ENCODE assay signal across 24 cellular contexts in the genomic region with DNA sequence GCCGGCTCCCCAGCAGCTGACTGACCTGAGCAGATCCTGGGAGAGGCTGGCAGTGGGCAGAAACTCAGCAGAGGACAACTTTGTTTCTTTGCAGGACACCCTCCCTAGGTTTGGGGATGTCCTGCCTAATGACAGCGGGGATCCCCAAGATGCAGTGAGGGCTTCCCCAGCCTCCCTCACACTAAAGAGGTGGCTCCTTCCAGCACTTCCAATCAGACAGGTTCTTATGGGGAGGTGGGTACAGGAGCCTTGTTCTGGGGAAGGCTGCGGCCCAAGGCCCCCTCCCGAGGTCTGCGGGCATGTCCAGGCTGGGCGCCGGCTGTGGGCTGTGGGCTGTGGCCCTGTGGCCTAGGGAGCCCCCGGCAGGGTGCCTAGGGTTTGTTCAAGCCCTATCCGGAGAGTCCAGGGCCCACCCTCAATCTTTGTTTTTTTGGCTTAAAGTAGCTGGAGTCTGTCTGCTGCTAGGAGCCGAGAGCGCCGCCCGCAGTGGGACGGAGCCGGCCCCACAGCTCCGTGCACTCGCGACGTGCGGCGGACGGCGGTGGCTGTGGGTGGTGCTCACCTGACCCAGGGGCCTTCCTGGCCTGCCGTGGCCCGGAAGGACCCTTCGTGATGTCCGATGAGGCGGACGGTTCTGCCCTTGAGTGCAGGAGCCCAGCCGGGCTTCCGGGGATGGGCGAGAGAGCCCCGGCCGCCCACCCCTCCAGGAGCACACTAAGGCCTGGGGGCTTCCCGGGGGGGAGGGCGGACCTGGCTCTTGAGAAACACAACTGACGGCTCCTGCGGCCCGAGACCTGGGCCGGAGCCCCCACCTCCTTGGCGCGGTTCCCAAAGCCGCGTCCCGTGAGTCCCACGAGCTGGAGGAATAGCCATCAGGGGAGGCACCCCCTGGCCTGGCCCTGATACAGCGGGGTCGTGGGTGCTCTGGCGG. TPM values are rescaled to one million over a fixed set of nuclear protein-coding genes. Genes with fewer than 3 reads are reported as not detected.
A peak's percentile ranks its signal among the peaks of the same experiment; 100 is the strongest.
DNase-seq lines count a peak whose midpoint lies in the region; ATAC-seq and TF ChIP-seq lines count a peak whose summit lies in the region.
"Had no signal": no experiment of that assay in that cellular context is flagged by ENCODE, and none has a peak within 500 bp of the region (broad histone marks: within the 10 kb centered on the region; RNA-seq: fewer than 3 reads in every experiment).

No MANE protein-coding gene starts in this region.

- no peaks in the 10 kb centered on the region for H3K9me3 ChIP-seq in RWPE2 (ENCODE audit: severe bottlenecking)
- no peaks in the 10 kb centered on the region for H3K9me3 ChIP-seq in right lobe of liver
- no peaks in the 10 kb centered on the region for H3K9me3 ChIP-seq in skeletal muscle satellite cell (replicated peaks; ENCODE audit: low read length)
- H3K9me3 ChIP-seq in CD4-positive, alpha-beta memory T cell (ENCODE audit: control insufficient read depth in 1 of 2, low read length in 2 of 2): no peaks in the 10 kb centered on the region
- H3K9me3 ChIP-seq in CD4-positive, alpha-beta T cell (ENCODE audit: control insufficient read depth, low read length): no peaks in the 10 kb centered on the region
- H3K9me3 ChIP-seq: adrenal gland, colonic mucosa, psoas muscle had no signal

- peaks cover 4% of the 10 kb centered on the region; the same call in 2 of the 3 replicates for H3K36me3 Mint-ChIP-seq in GM23338 (ENCODE audit: low read depth)
- H3K36me3 Mint-ChIP-seq in CD4-positive, alpha-beta memory T cell: no peaks in the 10 kb centered on the region
- no peaks in the 10 kb centered on the region for H3K36me3 Mint-ChIP-seq in CD4-positive, alpha-beta T cell (ENCODE audit: low read depth)
- H3K36me3 Mint-ChIP-seq: neural progenitor cell had no signal

- H3K4me2 ChIP-seq in GM23338 (no peak overlapping the region), skeletal muscle satellite cell (ENCODE audit: low read length) (no peak overlapping the region)
- H3K4me2 ChIP-seq: hepatocyte, neural progenitor cell had no signal

- no peaks in the 10 kb centered on the region for H3K36me3 ChIP-seq in GM23338 (ENCODE audit: insufficient read depth)
- no peaks in the 10 kb centered on the region for H3K36me3 ChIP-seq in RWPE2 (ENCODE audit: low read depth)
- no peaks in the 10 kb centered on the region for H3K36me3 ChIP-seq in right lobe of liver
- H3K36me3 ChIP-seq in skeletal muscle satellite cell (ENCODE audit: insufficient read depth, low read length): no peaks in the 10 kb centered on the region
- H3K36me3 ChIP-seq in CD4-positive, alpha-beta memory T cell (ENCODE audit: insufficient read depth, low read length): no peaks in the 10 kb centered on the region
- H3K36me3 ChIP-seq: adrenal gland, colonic mucosa, neural progenitor cell, WERI-Rb-1 had no signal

- TF ChIP-seq POLR2A in right lobe of liver (IDR thresholded peaks at IDR 0.05): no peak

- H3K4me3 ChIP-seq in GM23338 (no peak overlapping the region), RWPE2 (ENCODE audit: severe bottlenecking) (no peak overlapping the region), right lobe of liver (no peak overlapping the region), skeletal muscle satellite cell (ENCODE audit: low read length) (no peak overlapping the region)
- no peak overlapping the region for H3K4me3 ChIP-seq in CD4-positive, alpha-beta memory T cell (ENCODE audit: low read length in 2 of 2)
- H3K4me3 ChIP-seq: adrenal gland, colonic mucosa, hepatocyte, neural progenitor cell, psoas muscle had no signal

- H3K9me3 Mint-ChIP-seq in GM23338: peaks cover 5% of the 10 kb centered on the region
- no peaks in the 10 kb centered on the region for H3K9me3 Mint-ChIP-seq in CD4-positive, alpha-beta memory T cell
- H3K9me3 Mint-ChIP-seq in CD4-positive, alpha-beta T cell: no peaks in the 10 kb centered on the region

- intact Hi-C loops in right lobe of liver (cut with DNase I): no loop called here
- intact Hi-C loops in CD4-positive, alpha-beta memory T cell (cut with micrococcal nuclease): no loop called here
- intact Hi-C loops in CD4-positive, alpha-beta T cell (cut with DNase I, micrococcal nuclease): no loop called here

- no peak overlapping the region for H3K27ac Mint-ChIP-seq in GM23338
- no peak overlapping the region for H3K27ac Mint-ChIP-seq in CD4-positive, alpha-beta memory T cell
- no peak overlapping the region for H3K27ac Mint-ChIP-seq in CD4-positive, alpha-beta T cell
- H3K27ac Mint-ChIP-seq: activated T-helper 17 cell treated with anti-CD3 and anti-CD28 coated beads, Interleukin-2, amount 50 U/mL, for 72 hours had no signal

- DNase-seq in GM23338 (ENCODE audit: low spot score) (no peak), RWPE2 (ENCODE audit: low spot score) (peak; percentile 42), right lobe of liver (peak; percentile 10 to 49 (median 21)), epidermal melanocyte (ENCODE audit: insufficient read length, low spot score) (no peak)
- no peak for DNase-seq in CD4-positive, alpha-beta memory T cell
- no peak for DNase-seq in CD4-positive, alpha-beta T cell
- DNase-seq: activated CD4-positive, alpha-beta T cell treated with anti-CD3 and anti-CD28 coated beads, Interleukin-2, amount 50 U/mL, for 1 hour; colonic mucosa; effector memory CD4-positive, alpha-beta T cell; foreskin keratinocyte; NCI-H1092 treated with DMSO at 0.1 percent for 48 hours; NCI-H1930; NCI-H2227 treated with DMSO at 0.1 percent for 48 hours; small intestine; stimulated activated CD4-positive, alpha-beta T cell treated with anti-CD3 and anti-CD28 coated beads, Interleukin-2, amount 100 ng/mL, for 48 hours; WERI-Rb-1 had no signal

- peak overlapping the region; percentile 74 for H2AFZ ChIP-seq in GM23338
- H2AFZ ChIP-seq: hepatocyte, neural progenitor cell had no signal

- peaks cover 21% of the 10 kb centered on the region for H3K4me1 Mint-ChIP-seq in GM23338
- H3K4me1 Mint-ChIP-seq in CD4-positive, alpha-beta memory T cell: no peaks in the 10 kb centered on the region
- H3K4me1 Mint-ChIP-seq in CD4-positive, alpha-beta T cell (ENCODE audit: low read depth): no peaks in the 10 kb centered on the region

- no peak for TF ChIP-seq CTCF in GM23338 (conservative IDR thresholded peaks at IDR 0.05; ENCODE audit: low read depth in 2 of 2)
- TF ChIP-seq CTCF in RWPE2 (IDR thresholded peaks at IDR 0.05; ENCODE audit: poor library complexity, severe bottlenecking): no peak
- TF ChIP-seq CTCF in right lobe of liver (IDR thresholded peaks at IDR 0.05): no peak
- TF ChIP-seq CTCF in CD4-positive, alpha-beta T cell (IDR thresholded peaks at IDR 0.05): no peak

- H4K20me1 ChIP-seq in GM23338 (replicated peaks; ENCODE audit: insufficient read depth): no peaks in the 10 kb centered on the region

- ATAC-seq in GM23338 (peak; percentile 34), RWPE2 (ENCODE audit: low read depth) (no peak), right lobe of liver (no peak)
- no peak for ATAC-seq in CD4-positive, alpha-beta T cell (ENCODE audit: poor library complexity)
- ATAC-seq: activated T-helper 17 cell treated with anti-CD3 and anti-CD28 coated beads, Interleukin-2, amount 50 U/mL, for 72 hours; esophagus mucosa; foreskin keratinocyte; stimulated activated effector memory CD8-positive, alpha-beta T cell treated with anti-CD3 and anti-CD28 coated beads, Interleukin-12 subunit alpha, Interleukin-12 subunit beta, amount 100 ng/mL, for 72 hours had no signal

- H3K27me3 ChIP-seq in GM23338 (ENCODE audit: insufficient read depth) (no peaks in the 10 kb centered on the region), RWPE2 (ENCODE audit: insufficient read depth, poor library complexity, severe bottlenecking) (no peaks in the 10 kb centered on the region), right lobe of liver (no peaks in the 10 kb centered on the region), skeletal muscle satellite cell (ENCODE audit: control insufficient read depth, insufficient read depth, low read length) (peaks cover 4% of the 10 kb centered on the region)
- H3K27me3 ChIP-seq in CD4-positive, alpha-beta memory T cell (ENCODE audit: insufficient read depth, low read length): no peaks in the 10 kb centered on the region
- H3K27me3 ChIP-seq in CD4-positive, alpha-beta T cell (ENCODE audit: control insufficient read depth, insufficient read depth, low read length): no peaks in the 10 kb centered on the region
- H3K27me3 ChIP-seq: adrenal gland, colonic mucosa, hepatocyte, neural progenitor cell had no signal

- CTCF ChIA-PET in CD4-positive, alpha-beta memory T cell (lab: Charles Lee; ENCODE audit: partially characterized antibody): no interaction called here
- CTCF ChIA-PET in CD4-positive, alpha-beta T cell (lab: Charles Lee): no interaction called here

- no peak overlapping the region for H3K27ac ChIP-seq in GM23338 (ENCODE audit: low read depth)
- no peak overlapping the region for H3K27ac ChIP-seq in RWPE2 (ENCODE audit: poor library complexity, severe bottlenecking)
- no peak overlapping the region for H3K27ac ChIP-seq in right lobe of liver
- H3K27ac ChIP-seq in CD4-positive, alpha-beta memory T cell (ENCODE audit: low read depth, low read length): no peak overlapping the region
- H3K27ac ChIP-seq in CD4-positive, alpha-beta T cell (ENCODE audit: low read depth, low read length): no peak overlapping the region
- H3K27ac ChIP-seq: colonic mucosa, foreskin keratinocyte, hepatocyte, neural progenitor cell, psoas muscle, WERI-Rb-1 had no signal

- 80% methylated on average over 1 of the region's 49 CpGs for WGBS in right lobe of liver (ENCODE audit: insufficient coverage, low coverage, low lambda C conversion rate, missing lambda C conversion rate)

- peak overlapping the region; percentile 44 for H3K9ac ChIP-seq in skeletal muscle satellite cell (ENCODE audit: low read depth, low read length)
- H3K9ac ChIP-seq: neural progenitor cell had no signal

- POLR2A ChIA-PET in CD4-positive, alpha-beta memory T cell (lab: Charles Lee; ENCODE audit: partially characterized antibody): no interaction called here
- POLR2A ChIA-PET in CD4-positive, alpha-beta T cell (lab: Charles Lee): no interaction called here

- no peak overlapping the region for H3K4me3 Mint-ChIP-seq in GM23338
- H3K4me3 Mint-ChIP-seq in CD4-positive, alpha-beta memory T cell: no peak overlapping the region
- no peak overlapping the region for H3K4me3 Mint-ChIP-seq in CD4-positive, alpha-beta T cell
- H3K4me3 Mint-ChIP-seq: activated T-helper 17 cell treated with anti-CD3 and anti-CD28 coated beads, Interleukin-2, amount 50 U/mL, for 72 hours; neural progenitor cell; stimulated activated effector memory CD8-positive, alpha-beta T cell treated with anti-CD3 and anti-CD28 coated beads, Interleukin-12 subunit alpha, Interleukin-12 subunit beta, amount 100 ng/mL, for 72 hours had no signal

- H3K4me1 ChIP-seq in GM23338 (ENCODE audit: insufficient read depth): no peaks in the 10 kb centered on the region
- peaks cover 2% of the 10 kb centered on the region for H3K4me1 ChIP-seq in RWPE2 (ENCODE audit: insufficient read depth, poor library complexity, severe bottlenecking)
- no peaks in the 10 kb centered on the region for H3K4me1 ChIP-seq in right lobe of liver
- peaks cover 48% of the 10 kb centered on the region for H3K4me1 ChIP-seq in skeletal muscle satellite cell (ENCODE audit: control insufficient read depth, insufficient read depth, low read length)
- H3K4me1 ChIP-seq in CD4-positive, alpha-beta memory T cell (ENCODE audit: insufficient read depth, low read length): no peaks in the 10 kb centered on the region
- H3K4me1 ChIP-seq: adrenal gland, colonic mucosa, foreskin keratinocyte had no signal

- no peaks in the 10 kb centered on the region for H3K9me2 ChIP-seq in GM23338 (ENCODE audit: insufficient read depth)

- no peaks in the 10 kb centered on the region for H3K79me2 ChIP-seq in GM23338 (replicated peaks; ENCODE audit: insufficient read depth)
- H3K79me2 ChIP-seq: hepatocyte had no signal

- no peaks in the 10 kb centered on the region for H3F3A ChIP-seq in GM23338 (replicated peaks; ENCODE audit: low read depth)

- peaks cover 13% of the 10 kb centered on the region for H3K27me3 Mint-ChIP-seq in GM23338 (ENCODE audit: insufficient read depth, low read depth, poor library complexity)
- H3K27me3 Mint-ChIP-seq in CD4-positive, alpha-beta memory T cell: no peaks in the 10 kb centered on the region
- no peaks in the 10 kb centered on the region for H3K27me3 Mint-ChIP-seq in CD4-positive, alpha-beta T cell
- H3K27me3 Mint-ChIP-seq: activated T-helper 17 cell treated with anti-CD3 and anti-CD28 coated beads, Interleukin-2, amount 50 U/mL, for 72 hours had no signal

RNA-seq across cellular contexts. Expression of a gene that starts 57.2 kb away (rescaled TPM):
- total RNA-seq in GM23338 (2014; rRNA removed; shearing (Covaris generic)): 32.2 and 43.1 TPM in 2 replicates
- polyA plus RNA-seq in GM23338 (2016; fragmentation: Nextera tagmentation; extraction: Ambion mirVana): 35.6 and 39.5 TPM in 2 replicates
- total RNA-seq in right lobe of liver: 10 to 100 TPM in 3 of 6 experiments, 1 to 10 TPM in 3; 2.3 to 20.9 (median 8.4) TPM
- 4.1 and 16.2 TPM in 2 replicates for total RNA-seq in skeletal muscle satellite cell (2012; rRNA removed)
- under 1 TPM in 1 of 2 experiments, not detected in 1; 0.20 TPM for total RNA-seq in CD4-positive, alpha-beta memory T cell
- polyA plus RNA-seq in CD4-positive, alpha-beta memory T cell: not detected
- total RNA-seq in CD4-positive, alpha-beta T cell: under 1 TPM; 0.55 to 0.70 TPM

Comparison
In these comparisons a context has a peak if more than half of its experiments do, and no peak if none do; other contexts are left out.
1. DNase-seq: peak in RWPE2 (single experiment) and right lobe of liver (3 of 3); none in GM23338 (single experiment), CD4-positive, alpha-beta memory T cell (0 of 5), CD4-positive, alpha-beta T cell (0 of 10) and epidermal melanocyte (single experiment).